In the genomic region with DNA sequence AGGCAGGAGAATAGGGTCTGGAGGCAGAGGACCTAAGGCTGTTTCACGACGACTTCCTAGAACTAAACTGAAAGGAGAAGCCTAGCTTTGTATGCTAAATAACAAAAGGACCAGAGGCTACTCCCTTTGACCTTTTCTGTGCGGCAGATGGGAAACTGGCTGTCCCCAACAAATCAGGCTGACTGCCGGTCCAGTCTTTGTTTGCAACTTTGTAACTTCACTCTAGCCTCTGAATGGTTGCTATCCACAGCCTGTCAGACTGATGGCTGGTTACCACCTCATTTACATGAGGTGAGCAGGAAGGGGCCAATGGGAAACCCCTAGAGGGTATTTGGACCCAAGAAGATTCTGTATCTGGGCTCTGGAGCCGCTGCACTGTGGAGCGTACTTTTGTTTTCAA, we compare ENCODE assay signal across 25 cellular contexts.
"Had no signal": no experiment of that assay in that cellular context is flagged by ENCODE, and none has a peak within 500 bp of the region (broad histone marks: within the 10 kb centered on the region; RNA-seq: fewer than 3 reads in every experiment).

No MANE protein-coding gene starts in this region.

- H3K9me3 ChIP-seq: lower lobe of right lung, suprapubic skin, thyroid gland had no signal

- H3K36me3 ChIP-seq: left ventricle myocardium inferior, lower lobe of right lung, right lobe of liver, suprapubic skin, thyroid gland had no signal

- H3K4me1 Mint-ChIP-seq: immature natural killer cell; stimulated activated naive B cell treated with anti-CD40 and anti-IgM and Interleukin-4, amounts not matched to agents 10 μg/mL and 1 μg/mL and 100 μg/mL, for 72 hours had no signal

- ATAC-seq: esophagus mucosa; left colon; lower lobe of right lung; naive thymus-derived CD8-positive, alpha-beta T cell; right lobe of liver; stimulated activated naive B cell treated with anti-CD40 and anti-IgM and Interleukin-4, amounts not matched to agents 10 μg/mL and 1 μg/mL and 100 μg/mL, for 72 hours had no signal

- H3K4me3 ChIP-seq: left ventricle myocardium inferior, lower lobe of right lung, right lobe of liver, suprapubic skin, thyroid gland had no signal

- DNase-seq: cerebellar nuclear complex; cortex of kidney; effector CD4-positive, alpha-beta T cell; foreskin fibroblast; hypothalamus; immature natural killer cell; kidney glomerular epithelial cell; left colon; left ventricle myocardium inferior; lower lobe of right lung; naive thymus-derived CD8-positive, alpha-beta T cell; nephron progenitor cell; right lobe of liver; small intestine; stimulated activated CD4-positive, alpha-beta T cell treated with anti-CD3 and anti-CD28 coated beads, Interleukin-15, amount 100 ng/mL, for 24 hours; stimulated activated CD4-positive, alpha-beta T cell treated with anti-CD3 and anti-CD28 coated beads, Interleukin-2, amount 100 ng/mL, for 48 hours; stimulated activated naive B cell treated with anti-CD40 and anti-IgM and Interleukin-4, amounts not matched to agents 10 μg/mL and 1 μg/mL and 100 μg/mL, for 72 hours; thyroid gland; trophoblast cell had no signal

- H3K36me3 Mint-ChIP-seq: immature natural killer cell; stimulated activated naive B cell treated with anti-CD40 and anti-IgM and Interleukin-4, amounts not matched to agents 10 μg/mL and 1 μg/mL and 100 μg/mL, for 72 hours had no signal

- H3K27ac Mint-ChIP-seq: immature natural killer cell; nephron progenitor cell; progenitor cell of endocrine pancreas; stimulated activated naive B cell treated with anti-CD40 and anti-IgM and Interleukin-4, amounts not matched to agents 10 μg/mL and 1 μg/mL and 100 μg/mL, for 72 hours; stimulated activated naive CD8-positive, alpha-beta T cell treated with anti-CD3 and anti-CD28 coated beads, Interleukin-15, Interleukin-2, amounts not matched to agents 100 ng/mL and 50 ng/mL, for 24 hours had no signal

- H3K4me3 Mint-ChIP-seq: immature natural killer cell; nephron progenitor cell; stimulated activated naive B cell treated with anti-CD40 and anti-IgM and Interleukin-4, amounts not matched to agents 10 μg/mL and 1 μg/mL and 100 μg/mL, for 72 hours; stimulated activated naive CD8-positive, alpha-beta T cell treated with anti-CD3 and anti-CD28 coated beads, Interleukin-15, Interleukin-2, amounts not matched to agents 100 ng/mL and 50 ng/mL, for 24 hours had no signal

- H3K27me3 ChIP-seq: right lobe of liver, suprapubic skin, thyroid gland had no signal

- H3K4me1 ChIP-seq: left ventricle myocardium inferior, lower lobe of right lung, parathyroid adenoma, right lobe of liver, suprapubic skin, thyroid gland had no signal

- H3K27ac ChIP-seq: epithelial cell of prostate, left ventricle myocardium inferior, lower lobe of right lung, parathyroid adenoma, right lobe of liver, suprapubic skin, thyroid gland had no signal
